ENCODE assay signal across 22 cellular contexts in the genomic region with DNA sequence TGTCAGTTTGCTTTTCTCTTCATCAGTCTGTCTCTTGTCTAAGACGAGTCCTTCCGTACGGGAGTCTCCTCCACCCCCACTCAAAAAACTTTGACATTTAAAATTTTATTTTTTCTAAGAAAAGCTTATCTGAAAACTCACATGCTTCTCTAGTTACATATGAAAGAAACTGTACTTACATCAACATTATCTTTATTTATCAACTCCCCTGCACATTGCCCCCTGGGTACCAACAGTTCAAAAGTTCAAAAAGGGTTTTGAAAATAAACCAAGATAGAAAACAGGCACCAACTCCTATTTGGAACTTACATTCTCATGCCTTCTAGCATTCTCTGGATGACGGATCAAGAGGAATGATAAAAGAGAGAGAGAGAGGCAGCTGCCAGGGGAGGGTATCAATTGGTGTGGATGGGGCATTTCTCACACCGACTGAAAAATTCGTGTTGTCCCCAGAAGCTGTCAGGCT.
DNase-seq lines count a peak whose midpoint lies in the region; ATAC-seq and TF ChIP-seq lines count a peak whose summit lies in the region.
"Had no signal": no experiment of that assay in that cellular context is flagged by ENCODE, and none has a peak within 500 bp of the region (broad histone marks: within the 10 kb centered on the region; RNA-seq: fewer than 3 reads in every experiment).

No MANE protein-coding gene starts in this region.

- peaks cover 6% of the 10 kb centered on the region for H3K36me3 Mint-ChIP-seq in Caco-2 (ENCODE audit: insufficient read depth, unreplicated experiment)
- peaks cover 19% of the 10 kb centered on the region for H3K36me3 Mint-ChIP-seq in T-cell
- peaks cover under 1% of the 10 kb centered on the region for H3K36me3 Mint-ChIP-seq in endodermal cell (ENCODE audit: low read depth)
- H3K36me3 Mint-ChIP-seq in osteocyte (ENCODE audit: unreplicated experiment), result peaks cover 3% of the 10 kb centered on the region

- peaks cover 22% of the 10 kb centered on the region for H3K4me1 Mint-ChIP-seq in Caco-2 (ENCODE audit: low read depth, unreplicated experiment)
- peaks cover 74 to 88% (median 87%) of the 10 kb centered on the region in 3 donors for H3K4me1 Mint-ChIP-seq in T-cell
- H3K4me1 Mint-ChIP-seq in endodermal cell, result peaks cover 22% of the 10 kb centered on the region
- peaks cover 39% of the 10 kb centered on the region for H3K4me1 Mint-ChIP-seq in osteocyte (ENCODE audit: unreplicated experiment)

- H3K4me1 ChIP-seq in Caco-2 (peaks cover 38% of the 10 kb centered on the region), endodermal cell (ENCODE audit: control insufficient read depth, insufficient read depth, low read length) (no peaks in the 10 kb centered on the region), A673 (ENCODE audit: insufficient read depth, low read length, poor library complexity, severe bottlenecking) (peaks cover 20% of the 10 kb centered on the region)
- H3K4me1 ChIP-seq: testis had no signal

- peaks cover 9% of the 10 kb centered on the region for H3K9me3 Mint-ChIP-seq in Caco-2 (ENCODE audit: unreplicated experiment)
- H3K9me3 Mint-ChIP-seq in T-cell, result no peaks in the 10 kb centered on the region
- no peaks in the 10 kb centered on the region for H3K9me3 Mint-ChIP-seq in endodermal cell
- H3K9me3 Mint-ChIP-seq in osteocyte (ENCODE audit: unreplicated experiment), result peaks cover 3% of the 10 kb centered on the region
- H3K9me3 Mint-ChIP-seq: activated T-helper 1 cell treated with anti-CD3 and anti-CD28 coated beads, Interleukin-12 subunit alpha, Interleukin-12 subunit beta, Interleukin-2, Interleukin-4 antibody, amounts not matched to agents 30 ng/mL and 10 ng/mL and 1 ng/mL, durations not matched to agents 14 hours and 24 hours and 36 hours had no signal

- intact Hi-C loops in Caco-2 (cut with micrococcal nuclease; ENCODE audit: unreplicated experiment) (no loop called here), A673 (cut with micrococcal nuclease; ENCODE audit: unreplicated experiment) (no loop called here)

- DNase-seq in Caco-2 (no peak), T-cell (no peak), endodermal cell (no peak), osteocyte (ENCODE audit: extremely low spot score, unreplicated experiment) (no peak), A673 (ENCODE audit: low spot score) (no peak)
- DNase-seq in stimulated activated CD4-positive, alpha-beta T cell treated with anti-CD3 and anti-CD28 coated beads, Interleukin-4, amount 100 ng/mL, for 24 hours, result no peak
- DNase-seq: activated CD4-positive, alpha-beta T cell treated with anti-CD3 and anti-CD28 coated beads, Interleukin-2, amount 50 U/mL, for 4 hours; amygdala; DMS79; GOT3; KBM-7; left ventricle myocardium superior; NCI-H1048; NCI-H526 treated with DMSO at 0.1 percent for 48 hours; PC-9; stimulated activated CD4-positive, alpha-beta T cell treated with anti-CD3 and anti-CD28 coated beads, Interleukin-4, amount 100 ng/mL, for 1 hour; testis had no signal

- ATAC-seq in T-cell (replicated peaks in 1 of 4), result no peak
- no peak for ATAC-seq in HG03342 (IDR thresholded peaks at IDR 0.05; ENCODE audit: unreplicated experiment)
- ATAC-seq: left ventricle myocardium superior had no signal

- no peak for TF ChIP-seq CTCF in Caco-2 (IDR thresholded peaks at IDR 0.05; ENCODE audit: insufficient read depth in 1 of 2, low read depth in 1 of 2, low read length in 1 of 2, severe bottlenecking in 1 of 2, unreplicated experiment in 1 of 2)
- no peak for TF ChIP-seq CTCF in endodermal cell (conservative IDR thresholded peaks at IDR 0.05)
- no peak for TF ChIP-seq CTCF in osteocyte (IDR thresholded peaks at IDR 0.05)
- no peak for TF ChIP-seq CTCF in A673 (conservative IDR thresholded peaks at IDR 0.05; ENCODE audit: low read depth, low read length)

- POLR2A ChIA-PET in Caco-2 (lab: Charles Lee) (no interaction called here), T-cell (lab: Charles Lee) (interaction anchor here in 1 of 2 donors (0.5 to 0.6 kb wide), 2 partner anchors 58 to 62 kb away, joined by 3 to 5 read pairs; no protein-coding TSS in a partner anchor), A673 (lab: Charles Lee; ENCODE audit: low non-redundant PET) (interaction anchor here (0.7 kb wide), 1 partner anchor 1113 kb away, joined by 4 read pairs; no protein-coding TSS in a partner anchor)

- H3K27ac ChIP-seq in endodermal cell (ENCODE audit: low read depth, low read length) (no peak overlapping the region), A673 (ENCODE audit: low read depth, low read length, poor library complexity, severe bottlenecking) (no peak overlapping the region)
- H3K27ac ChIP-seq: HL-60, PC-9, SK-N-MC, skin epidermis, testis had no signal

- no peaks in the 10 kb centered on the region for H3K27me3 ChIP-seq in Caco-2 (replicated peaks; ENCODE audit: control insufficient read depth, insufficient read depth, low read length)
- H3K27me3 ChIP-seq in endodermal cell (ENCODE audit: control insufficient read depth, insufficient read depth, low read length, poor library complexity, severe bottlenecking), result no peaks in the 10 kb centered on the region
- H3K27me3 ChIP-seq in A673 (replicated peaks; ENCODE audit: insufficient read depth, low read depth, low read length, poor library complexity), result no peaks in the 10 kb centered on the region
- H3K27me3 ChIP-seq: testis had no signal

- H3K9ac ChIP-seq in endodermal cell (ENCODE audit: extremely low read depth, low read length, poor library complexity, severe bottlenecking), result no peak overlapping the region

- WGBS in endodermal cell (ENCODE audit: insufficient coverage in 1 of 2, insufficient read length in 1 of 2), 2 experiments, result 70 to 72% methylated on average over 5 to 6 of the region's 6 CpGs

- no peaks in the 10 kb centered on the region for H3K36me3 ChIP-seq in Caco-2 (ENCODE audit: control insufficient read depth, insufficient read depth, low read length)
- H3K36me3 ChIP-seq in endodermal cell (ENCODE audit: control insufficient read depth, insufficient read depth, low read length), result no peaks in the 10 kb centered on the region
- no peaks in the 10 kb centered on the region for H3K36me3 ChIP-seq in A673 (ENCODE audit: insufficient read depth, low read length, poor library complexity, severe bottlenecking)

- H3K4me3 ChIP-seq in Caco-2 (ENCODE audit: low read depth, low read length) (no peak overlapping the region), endodermal cell (ENCODE audit: low read length) (no peak overlapping the region), A673 (ENCODE audit: low read depth, low read length, poor library complexity, severe bottlenecking) (no peak overlapping the region)
- H3K4me3 ChIP-seq: PC-9, SK-N-MC, skin epidermis, testis had no signal

- H3K9me3 ChIP-seq in Caco-2 (no peaks in the 10 kb centered on the region), endodermal cell (ENCODE audit: control insufficient read depth, low read length) (no peaks in the 10 kb centered on the region), A673 (ENCODE audit: low read depth, low read length, poor library complexity, severe bottlenecking) (no peaks in the 10 kb centered on the region)
- H3K9me3 ChIP-seq: testis had no signal

- BruUV-seq in Caco-2 (replicated peaks; lab: Mats Ljungman, UMichigan) (no TSS peak), A673 (replicated peaks; lab: Mats Ljungman, UMichigan) (no TSS peak)

- H3K27ac Mint-ChIP-seq in Caco-2 (ENCODE audit: unreplicated experiment) (peak overlapping the region; percentile 20), T-cell (peak overlapping the region; percentile 83 to 84), endodermal cell (peak overlapping the region; percentile 11), osteocyte (ENCODE audit: unreplicated experiment) (peak overlapping the region; percentile 54)
- H3K27ac Mint-ChIP-seq: activated T-helper 1 cell treated with anti-CD3 and anti-CD28 coated beads, Interleukin-12 subunit alpha, Interleukin-12 subunit beta, Interleukin-2, Interleukin-4 antibody, amounts not matched to agents 30 ng/mL and 10 ng/mL and 1 ng/mL, durations not matched to agents 14 hours and 24 hours and 36 hours had no signal

- H3K4me3 Mint-ChIP-seq in Caco-2 (ENCODE audit: unreplicated experiment) (no peak overlapping the region), T-cell (peak overlapping the region in 2 of 3 donors; percentile 26 to 49), endodermal cell (no peak overlapping the region), osteocyte (ENCODE audit: unreplicated experiment) (no peak overlapping the region)
- H3K4me3 Mint-ChIP-seq: activated T-helper 1 cell treated with anti-CD3 and anti-CD28 coated beads, Interleukin-12 subunit alpha, Interleukin-12 subunit beta, Interleukin-2, Interleukin-4 antibody, amounts not matched to agents 30 ng/mL and 10 ng/mL and 1 ng/mL, durations not matched to agents 14 hours and 24 hours and 36 hours had no signal

- CTCF ChIA-PET in Caco-2 (lab: Charles Lee), result no interaction called here
- CTCF ChIA-PET in T-cell (lab: Charles Lee), result no interaction called here
- CTCF ChIA-PET in A673 (lab: Charles Lee), result no interaction called here

- H3K27me3 Mint-ChIP-seq in Caco-2 (ENCODE audit: insufficient read depth, unreplicated experiment) (no peaks in the 10 kb centered on the region), T-cell (no peaks in the 10 kb centered on the region), endodermal cell (ENCODE audit: insufficient read depth) (no peaks in the 10 kb centered on the region), osteocyte (ENCODE audit: unreplicated experiment) (no peaks in the 10 kb centered on the region)

Comparison
In these comparisons a context has a peak if more than half of its experiments do, and no peak if none do; other contexts are left out.
1. H3K27ac Mint-ChIP-seq: peak in every context shown above with its lines; median percentile 84 in T-cell; 54 in osteocyte; 20 in Caco-2; 11 in endodermal cell.
2. H3K4me3 Mint-ChIP-seq: peak in T-cell (2 of 3); none in Caco-2 (single experiment), endodermal cell (single experiment) and osteocyte (single experiment).